ENCODE assay signal across 23 cellular contexts in genomic region chr2:25383806-25384205, GRCh38.
"Had no signal": no experiment of that assay in that cellular context is flagged by ENCODE, and none has a peak within 500 bp of the region (broad histone marks: within the 10 kb centered on the region; RNA-seq: fewer than 3 reads in every experiment).

No MANE protein-coding gene starts in this region.

- H3K9ac ChIP-seq: neural progenitor cell had no signal

- H3K4me1 ChIP-seq: body of pancreas, left lung, upper lobe of left lung had no signal

- H2AFZ ChIP-seq: neural progenitor cell had no signal

- H3K27ac ChIP-seq: body of pancreas, foreskin keratinocyte, left lung, neural progenitor cell, thoracic aorta, upper lobe of left lung had no signal

- H3K27me3 ChIP-seq: body of pancreas, foreskin keratinocyte, left lung, neural progenitor cell, upper lobe of left lung had no signal

- DNase-seq: activated CD4-positive, alpha-beta T cell treated with anti-CD3 and anti-CD28 coated beads, Interleukin-2, amount 10 ng/mL, durations not matched to agents 7 days and 5 days; activated CD8-positive, alpha-beta T cell treated with anti-CD3 and anti-CD28 coated beads, Interleukin-2, amount 10 ng/mL, durations not matched to agents 7 days and 5 days; activated gamma-delta T cell; anterior cingulate cortex; body of pancreas; effector CD8-positive, alpha-beta T cell; foreskin keratinocyte; left lung; retina; stimulated activated CD4-positive, alpha-beta T cell treated with anti-CD3 and anti-CD28 coated beads, Interleukin-2, amount 100 ng/mL, for 48 hours; stimulated activated naive CD4-positive, alpha-beta T cell; T1000; upper lobe of left lung had no signal

- H3K27me3 Mint-ChIP-seq: activated CD4-positive, alpha-beta T cell treated with anti-CD3 and anti-CD28 coated beads, Interleukin-2, amount 10 ng/mL, durations not matched to agents 7 days and 5 days; activated naive CD4-positive, alpha-beta T cell treated with anti-CD3 and anti-CD28 coated beads, Interleukin-2, amount 50 U/mL, for 24 hours; dendritic cell treated with granulocyte-macrophage colony-stimulating factor and Interleukin-4, amounts not matched to agents 40 ng/mL and 50 ng/mL, for 4 days; naive thymus-derived CD4-positive, alpha-beta T cell; progenitor cell of endocrine pancreas had no signal

- H3K4me2 ChIP-seq: neural progenitor cell had no signal

- ATAC-seq: activated CD4-positive, CD25-positive, alpha-beta regulatory T cell treated with anti-CD3 and anti-CD28 coated beads, Interleukin-2, amount 50 U/mL, for 24 hours; activated CD8-positive, alpha-beta T cell treated with anti-CD3 and anti-CD28 coated beads, Interleukin-2, amount 10 ng/mL, durations not matched to agents 7 days and 5 days; body of pancreas; foreskin keratinocyte; left lung; naive thymus-derived CD4-positive, alpha-beta T cell had no signal

- H3K4me3 ChIP-seq: body of pancreas, left lung, lung, neural progenitor cell, thoracic aorta, upper lobe of left lung had no signal

- H3K9me3 ChIP-seq: body of pancreas, left lung, thoracic aorta, upper lobe of left lung had no signal

- H3K4me3 Mint-ChIP-seq: activated CD4-positive, alpha-beta T cell treated with anti-CD3 and anti-CD28 coated beads, Interleukin-2, amount 10 ng/mL, durations not matched to agents 7 days and 5 days; activated CD8-positive, alpha-beta T cell treated with anti-CD3 and anti-CD28 coated beads, Interleukin-2, amount 10 ng/mL, durations not matched to agents 7 days and 5 days; activated naive CD4-positive, alpha-beta T cell treated with anti-CD3 and anti-CD28 coated beads, Interleukin-2, amount 50 U/mL, for 24 hours; activated T-helper 1 cell treated with anti-CD3 and anti-CD28 coated beads, Interleukin-12 subunit alpha, Interleukin-12 subunit beta, Interleukin-2, Interleukin-4 antibody, amounts not matched to agents 30 ng/mL and 10 ng/mL and 1 ng/mL, durations not matched to agents 14 hours and 24 hours and 36 hours; dendritic cell treated with granulocyte-macrophage colony-stimulating factor and Interleukin-4, amounts not matched to agents 40 ng/mL and 50 ng/mL, for 4 days; naive thymus-derived CD4-positive, alpha-beta T cell; neural progenitor cell; T-helper 1 cell treated with Interleukin-12 subunit alpha and Interleukin-12 subunit beta and Interleukin-4 antibody, amounts not matched to agents 30 μg/mL and 1 μg/mL, for 36 hours had no signal

- H3K9me3 Mint-ChIP-seq: activated CD4-positive, alpha-beta T cell treated with anti-CD3 and anti-CD28 coated beads, Interleukin-2, amount 10 ng/mL, durations not matched to agents 7 days and 5 days; activated naive CD4-positive, alpha-beta T cell treated with anti-CD3 and anti-CD28 coated beads, Interleukin-2, amount 50 U/mL, for 24 hours; activated T-helper 1 cell treated with anti-CD3 and anti-CD28 coated beads, Interleukin-12 subunit alpha, Interleukin-12 subunit beta, Interleukin-2, Interleukin-4 antibody, amounts not matched to agents 30 ng/mL and 10 ng/mL and 1 ng/mL, durations not matched to agents 14 hours and 24 hours and 36 hours; dendritic cell treated with granulocyte-macrophage colony-stimulating factor and Interleukin-4, amounts not matched to agents 40 ng/mL and 50 ng/mL, for 4 days; neural progenitor cell; T-helper 1 cell treated with Interleukin-12 subunit alpha and Interleukin-12 subunit beta and Interleukin-4 antibody, amounts not matched to agents 30 μg/mL and 1 μg/mL, for 36 hours had no signal

- H3K36me3 ChIP-seq: neural progenitor cell, thoracic aorta had no signal

- H3K27ac Mint-ChIP-seq: activated CD4-positive, alpha-beta T cell treated with anti-CD3 and anti-CD28 coated beads, Interleukin-2, amount 10 ng/mL, durations not matched to agents 7 days and 5 days; activated CD8-positive, alpha-beta T cell treated with anti-CD3 and anti-CD28 coated beads, Interleukin-2, amount 10 ng/mL, durations not matched to agents 7 days and 5 days; activated naive CD4-positive, alpha-beta T cell treated with anti-CD3 and anti-CD28 coated beads, Interleukin-2, amount 50 U/mL, for 24 hours; activated T-helper 1 cell treated with anti-CD3 and anti-CD28 coated beads, Interleukin-12 subunit alpha, Interleukin-12 subunit beta, Interleukin-2, Interleukin-4 antibody, amounts not matched to agents 30 ng/mL and 10 ng/mL and 1 ng/mL, durations not matched to agents 14 hours and 24 hours and 36 hours; dendritic cell treated with granulocyte-macrophage colony-stimulating factor and Interleukin-4, amounts not matched to agents 40 ng/mL and 50 ng/mL, for 4 days; naive thymus-derived CD4-positive, alpha-beta T cell; neural progenitor cell; progenitor cell of endocrine pancreas; T-helper 1 cell treated with Interleukin-12 subunit alpha and Interleukin-12 subunit beta and Interleukin-4 antibody, amounts not matched to agents 30 μg/mL and 1 μg/mL, for 36 hours had no signal
